Comparison of ENCODE assay signal across 9 cellular contexts in the genomic region with DNA sequence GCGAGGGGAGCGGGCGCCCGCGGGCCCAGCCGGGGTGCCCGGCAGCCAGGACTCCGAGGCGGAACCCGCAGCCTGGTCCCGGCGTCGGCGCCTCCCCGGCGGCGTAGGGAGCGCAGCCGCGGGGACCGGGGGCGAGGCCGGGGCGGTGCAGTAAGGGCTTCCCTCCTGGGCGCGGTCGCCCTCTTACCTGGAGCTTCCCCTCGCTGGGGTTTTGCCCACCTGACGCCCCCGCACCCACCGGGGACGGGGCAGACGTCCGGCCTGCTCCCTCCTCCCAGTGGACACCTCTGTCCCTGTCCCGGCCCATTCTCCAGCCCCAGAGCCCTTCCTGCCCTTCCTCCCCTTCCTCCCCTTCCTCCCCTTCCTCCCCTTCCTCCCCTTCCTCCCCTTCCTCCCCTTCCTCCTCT. TPM values are rescaled to one million over a fixed set of nuclear protein-coding genes. Genes with fewer than 3 reads are reported as not detected.
DNase-seq lines count a peak whose midpoint lies in the region; ATAC-seq and TF ChIP-seq lines count a peak whose summit lies in the region.
"Had no signal": no experiment of that assay in that cellular context is flagged by ENCODE, and none has a peak within 500 bp of the region (broad histone marks: within the 10 kb centered on the region; RNA-seq: fewer than 3 reads in every experiment).

No MANE protein-coding gene starts in this region.

- peaks cover 2 to 11% (median 6%) of the 10 kb centered on the region in 3 donors for H3K27me3 Mint-ChIP-seq in immature natural killer cell (ENCODE audit: low read depth in 3 of 3)

- H3K4me3 Mint-ChIP-seq in immature natural killer cell = peak overlapping the region; percentile 88 to 98 (median 91)

- no peak overlapping the region for H2AFZ ChIP-seq in HCT116 (ENCODE audit: low read depth, low read length, poor library complexity, severe bottlenecking)

- H3K27ac ChIP-seq in HCT116 (ENCODE audit: low read depth, low read length) (peak overlapping the region; percentile 99), adrenal gland (peak overlapping the region in 4 of 5 donors; percentile 74 to 98 (median 95))

- H3K9me2 ChIP-seq in HCT116 (ENCODE audit: insufficient read depth) = no peaks in the 10 kb centered on the region

- ATAC-seq in HCT116 = peak; percentile 60

- H3K9ac ChIP-seq in HCT116 (ENCODE audit: low read length) = peak overlapping the region; percentile 100

- H3K9me3 ChIP-seq in HCT116 (ENCODE audit: control insufficient read depth in 1 of 2, insufficient read depth in 1 of 2, low read depth in 1 of 2, low read length in 2 of 2) (no peaks in the 10 kb centered on the region), adrenal gland (replicated peaks in 1 of 3) (no peaks in the 10 kb centered on the region)

- CTCF ChIA-PET in HCT116 (lab: Charles Lee) = interaction anchor here (1.2 to 1.9 kb wide), 2 partner anchors 83 to 94 kb away, joined by 4 to 5 read pairs; no protein-coding TSS in a partner anchor

- intact Hi-C loops in HCT116 (cut with micrococcal nuclease) (loop anchor here (1.0 kb wide), 1 partner anchor 133 kb away; a partner anchor contains a TSS), adrenal gland (cut with DNase I) (no loop called here)

- H3K9me3 Mint-ChIP-seq in immature natural killer cell = no peaks in the 10 kb centered on the region

- H3K4me2 ChIP-seq in HCT116 (ENCODE audit: low read length) = peak overlapping the region; percentile 91

- peaks cover 20 to 33% of the 10 kb centered on the region in 2 donors for H3K4me1 Mint-ChIP-seq in immature natural killer cell

- POLR2A ChIA-PET in HCT116 (lab: Charles Lee) = interaction anchor here (0.9 to 1.8 kb wide), 8 partner anchors 9 to 134 kb away, joined by 3 to 6 read pairs (median 3); a partner anchor contains a TSS

- TF ChIP-seq CTCF in HCT116 (IDR thresholded peaks at IDR 0.05 in 2 of 3, conservative IDR thresholded peaks at IDR 0.05 in 1 of 3; ENCODE audit: borderline replicate concordance in 1 of 3, insufficient read depth in 1 of 3, low read depth in 2 of 3, low read length in 2 of 3) (no peak), adrenal gland (IDR thresholded peaks at IDR 0.05) (peak in 2 of 6 experiments; percentile 14 to 20)

- H3K36me3 Mint-ChIP-seq in immature natural killer cell = no peaks in the 10 kb centered on the region

- TF ChIP-seq RAD21 in HCT116 (IDR thresholded peaks at IDR 0.05; ENCODE audit: low read depth) = no peak

- no peaks in the 10 kb centered on the region for H3K27me3 ChIP-seq in HCT116 (ENCODE audit: insufficient read depth, low read length)
- no peaks in the 10 kb centered on the region for H3K27me3 ChIP-seq in adrenal gland

- peaks cover 26% of the 10 kb centered on the region; the same call in 1 of the 2 replicates for H4K20me1 ChIP-seq in HCT116 (ENCODE audit: insufficient read depth)

- H3K36me3 ChIP-seq in HCT116 (ENCODE audit: control insufficient read depth in 1 of 2, insufficient read depth in 2 of 2, low read length in 2 of 2) = peaks cover 0 to 29% of the 10 kb centered on the region in 2 experiments; a peak in 2 of 4 replicates
- H3K36me3 ChIP-seq in adrenal gland (replicated peaks in 1 of 2) = peaks cover 0 to under 1% of the 10 kb centered on the region in 2 donors

- DNase-seq in DMS 273 (lab: John Stamatoyannopoulos, UW; ENCODE audit: unreplicated experiment) (peak; percentile 70), DMS 273 treated with DMSO at 0.1 percent for 48 hours (lab: John Stamatoyannopoulos, UW) (no peak), HCT116 (ENCODE audit: low read depth, low spot score) (no peak), NCI-H2196 treated with DMSO at 0.1 percent for 48 hours (lab: John Stamatoyannopoulos, UW; ENCODE audit: unreplicated experiment) (peak; percentile 68), adrenal gland (peak in 1 of 7 donors; percentile 35), immature natural killer cell (peak in 1 of 3 donors; percentile 31), HuH-7.5 (ENCODE audit: low spot score) (no peak)
- peak; percentile 43 for DNase-seq in stimulated activated CD4-positive, alpha-beta T cell treated with anti-CD3 and anti-CD28 coated beads, Interleukin-4, amount 100 ng/mL, for 24 hours

- H3K4me1 ChIP-seq in HCT116 (ENCODE audit: control insufficient read depth in 1 of 2, insufficient read depth in 2 of 2, low read length in 2 of 2) (peaks cover 23 to 46% of the 10 kb centered on the region in 2 experiments), adrenal gland (replicated peaks in 1 of 2) (peaks cover 21 to 56% of the 10 kb centered on the region in 2 donors)

- peaks cover 58% of the 10 kb centered on the region for H3K79me2 ChIP-seq in HCT116 (ENCODE audit: insufficient read depth, low read length)

- no peak for TF ChIP-seq POLR2A in HCT116 (IDR thresholded peaks at IDR 0.05; ENCODE audit: borderline replicate concordance, extremely low read depth, insufficient read depth, insufficient read length)
- TF ChIP-seq POLR2A in adrenal gland (IDR thresholded peaks at IDR 0.05) = no peak

- RAD21 ChIA-PET in HCT116 (lab: Charles Lee; ENCODE audit: low non-redundant PET in 1 of 2, low total read pairs in 2 of 2, uncharacterized antibody in 2 of 2, unreplicated experiment in 2 of 2) = no interaction called here

- WGBS in adrenal gland, 4 donors = 1 to 18% (median 8%) methylated on average over 10 to 33 of the region's 35 CpGs

- H3K4me3 ChIP-seq in HCT116 (replicated peaks in 1 of 2; ENCODE audit: low read depth in 1 of 2, low read length in 2 of 2) = peak overlapping the region; percentile 58 to 98
- H3K4me3 ChIP-seq in adrenal gland = peak overlapping the region; percentile 18 to 98 (median 54)

- H3K27ac Mint-ChIP-seq in immature natural killer cell = peak overlapping the region in 3 of 6 donors; percentile 57 to 73 (median 59)

- BruUV-seq in HCT116 (replicated peaks; lab: Mats Ljungman, UMichigan) = no TSS peak

TF ChIP-seq in HCT116, 20 proteins besides CTCF, POLR2A, EP300 and RAD21:
- TF ChIP-seq EGR1 (IDR thresholded peaks at IDR 0.05; ENCODE audit: low read depth) = peak; percentile 93
- TF ChIP-seq YY1 (IDR thresholded peaks at IDR 0.05; ENCODE audit: extremely low read depth, insufficient replicate concordance, low read depth, low read length) = peak; percentile 29
- TF ChIP-seq ZNF274 (IDR thresholded peaks at IDR 0.05; ENCODE audit: low read depth, low read length) = no peak
- TF ChIP-seq POLR2AphosphoS5 (IDR thresholded peaks at IDR 0.05; ENCODE audit: low read depth, low read length) = peak; percentile 36

RNA-seq across cellular contexts. Expression of a gene that starts 0.4 kb away (rescaled TPM):
- 571 TPM for total RNA-seq in HCT116 (2021; ENCODE audit: unreplicated experiment)
- polyA plus RNA-seq in HCT116 (2012) = 1,132 and 1,135 TPM in 2 replicates
- total RNA-seq in adrenal gland = 100 to 1,000 TPM in 4 of 8 donors, 10 to 100 TPM in 4; 30.1 to 158 (median 93.3) TPM
- polyA plus RNA-seq in adrenal gland = 100 to 1,000 TPM in 1 of 3 donors, 10 to 100 TPM in 2; 43.7 to 292 (median 79.6) TPM
- polyA plus RNA-seq in immature natural killer cell = 10 to 100 TPM; 27.8 to 45.8 (median 42.1) TPM

RNA-seq across cellular contexts. Expression of a gene that starts 30.5 kb away (rescaled TPM):
- total RNA-seq in HCT116 (2021; ENCODE audit: unreplicated experiment) (6.7 TPM), adrenal gland (1 to 10 TPM in 3 of 8 donors, under 1 TPM in 2, not detected in 3; 0.16 to 6.1 (median 2.3) TPM)
- 13.6 and 17.7 TPM in 2 replicates for polyA plus RNA-seq in HCT116 (2012)
- polyA plus RNA-seq in adrenal gland (10 to 100 TPM in 1 of 3 donors, 1 to 10 TPM in 2; 5.9 to 27.8 (median 9.6) TPM), immature natural killer cell (not detected)
- total RNA-seq: glomerular endothelial cell had no signal

RNA-seq across cellular contexts. Expression of a gene that starts 58.6 kb away (rescaled TPM):
- total RNA-seq in HCT116 (2021; ENCODE audit: unreplicated experiment) (99.1 TPM), adrenal gland (1 to 10 TPM in 6 of 8 donors, under 1 TPM in 1, not detected in 1; 0.53 to 2.9 (median 1.8) TPM)
- polyA plus RNA-seq in HCT116 (2012) = 96.2 and 124 TPM in 2 replicates
- polyA plus RNA-seq in adrenal gland (1 to 10 TPM; 1.1 to 1.8 (median 1.1) TPM), immature natural killer cell (1 to 10 TPM; 1.9 to 4.1 (median 2.6) TPM)

Comparison
In these comparisons a context has a peak if more than half of its experiments do, and no peak if none do; other contexts are left out.
1. DNase-seq: peak in DMS 273 (single experiment), NCI-H2196 treated with DMSO at 0.1 percent for 48 hours (single experiment) and stimulated activated CD4-positive, alpha-beta T cell treated with anti-CD3 and anti-CD28 coated beads, Interleukin-4, amount 100 ng/mL, for 24 hours (single experiment); none in DMS 273 treated with DMSO at 0.1 percent for 48 hours (single experiment), HCT116 (single experiment) and HuH-7.5 (single experiment).
2. RNA of a gene that starts 58.6 kb away (total RNA-seq): 99.1 TPM in HCT116 (single experiment); 0.53 to 2.9 TPM in adrenal gland; every median in the first group is over 10 times any median in the second.